In genomic region chr4:84503495-84504437, GRCh38 we compare ENCODE assay signal across 8 cellular contexts. TPM values are rescaled to one million over a fixed set of nuclear protein-coding genes. Genes with fewer than 3 reads are reported as not detected.
A peak's percentile ranks its signal among the peaks of the same experiment; 100 is the strongest.
DNase-seq lines count a peak whose midpoint lies in the region; ATAC-seq lines count a peak whose summit lies in the region.

No MANE protein-coding gene starts in this region.

- peak; percentile 10 for DNase-seq in DMS79 (lab: John Stamatoyannopoulos, UW)
- peak; percentile 65 for DNase-seq in NCI-H460 (ENCODE audit: extremely low read depth, low read depth)
- DNase-seq in amniotic stem cell (lab: John Stamatoyannopoulos, UW): peak; percentile 36
- DNase-seq in hippocampal formation (lab: John Stamatoyannopoulos, UW): peak; percentile 15 to 69
- peak; percentile 89 for DNase-seq in superior temporal gyrus (ENCODE audit: extremely low spot score)
- no peak for DNase-seq in activated CD8-positive, alpha-beta memory T cell treated with anti-CD3 and anti-CD28 coated beads, Interleukin-2, amount 50 U/mL, for 48 hours

- ATAC-seq in GM19438 (IDR thresholded peaks at IDR 0.05; ENCODE audit: low read depth, unreplicated experiment): peak; percentile 75
- ATAC-seq in HG03439 (IDR thresholded peaks at IDR 0.05; ENCODE audit: unreplicated experiment): peak; percentile 85

RNA-seq across cellular contexts. Expression of gene NKX6-1, which starts 4.7 kb away (rescaled TPM):
- 0.97 and 2.0 TPM in 2 replicates for total RNA-seq in NCI-H460 (2014; rRNA removed; shearing (Covaris generic))
- 0.48 and 2.5 TPM in 2 replicates for polyA plus RNA-seq in NCI-H460 (2014; cell fraction: nucleus; rRNA removed)
